1 cellular context compared by ENCODE assay signal in genomic region chr11:108222686-108223448, GRCh38.
TF ChIP-seq lines count a peak whose summit lies in the region.

Gene ATM (plus strand): TSS chr11:108223067. CDS start chr11:108227625, 4,558 bp downstream.

TF ChIP-seq in WTC11, 78 proteins besides CTCF, POLR2A, EP300 and RAD21 (continued from another document):
- TF ChIP-seq E2F4 (CRISPR knock-in tag; IDR thresholded peaks at IDR 0.05; ENCODE audit: borderline replicate concordance, low read depth) (no peak), MYBL2 (CRISPR knock-in tag; IDR thresholded peaks at IDR 0.05) (peak; percentile 84), FOXP4 (CRISPR knock-in tag; IDR thresholded peaks at IDR 0.05) (0 out of 2 replicates have a peak, but pooled peaks have one; percentile 15), HMGXB4 (CRISPR knock-in tag; IDR thresholded peaks at IDR 0.05) (0 out of 2 replicates have a peak, but pooled peaks have one; percentile 77), RELA (CRISPR knock-in tag; IDR thresholded peaks at IDR 0.05; ENCODE audit: borderline replicate concordance) (no peak), MLX (CRISPR knock-in tag; IDR thresholded peaks at IDR 0.05) (no peak), USF1 (CRISPR knock-in tag; IDR thresholded peaks at IDR 0.05) (peak; percentile 72; the same call in 1 of the 2 replicates), SMAD3 (CRISPR knock-in tag; IDR thresholded peaks at IDR 0.05; ENCODE audit: borderline replicate concordance) (0 out of 2 replicates have a peak, but pooled peaks have one; percentile 25), GABPB1 (CRISPR knock-in tag; IDR thresholded peaks at IDR 0.05) (peak; percentile 37; the same call in 1 of the 2 replicates), ERG (CRISPR knock-in tag; IDR thresholded peaks at IDR 0.05) (no peak), FOXP1 (CRISPR knock-in tag; IDR thresholded peaks at IDR 0.05; ENCODE audit: borderline replicate concordance) (peak; percentile 76), NFYB (CRISPR knock-in tag; conservative IDR thresholded peaks at IDR 0.05; ENCODE audit: low read depth) (peak; percentile 53), NFE2L1 (CRISPR knock-in tag; IDR thresholded peaks at IDR 0.05) (peak; percentile 84), TEAD4 (CRISPR knock-in tag; IDR thresholded peaks at IDR 0.05) (peak; percentile 54; the same call in 1 of the 2 replicates), ATF3 (CRISPR knock-in tag; conservative IDR thresholded peaks at IDR 0.05) (peak; percentile 63; the same call in 1 of the 2 replicates), USF2 (CRISPR knock-in tag; IDR thresholded peaks at IDR 0.05) (peak; percentile 71), CREB1 (CRISPR knock-in tag; IDR thresholded peaks at IDR 0.05) (0 out of 2 replicates have a peak, but pooled peaks have one; percentile 41), ESRRA (CRISPR knock-in tag; IDR thresholded peaks at IDR 0.05; ENCODE audit: borderline replicate concordance) (no peak), ZBTB43 (CRISPR knock-in tag; IDR thresholded peaks at IDR 0.05) (0 out of 2 replicates have a peak, but pooled peaks have one; percentile 29), SOX15 (CRISPR knock-in tag; IDR thresholded peaks at IDR 0.05) (no peak), E2F5 (CRISPR knock-in tag; IDR thresholded peaks at IDR 0.05) (peak; percentile 56; the same call in 1 of the 2 replicates), NR2C2 (CRISPR knock-in tag; IDR thresholded peaks at IDR 0.05) (no peak; the same call in 1 of the 2 replicates), ZNF317 (CRISPR knock-in tag; IDR thresholded peaks at IDR 0.05; ENCODE audit: borderline replicate concordance, low read depth) (no peak), FOXK1 (CRISPR knock-in tag; IDR thresholded peaks at IDR 0.05) (peak; percentile 91)
